Comparison of ENCODE assay signal across 33 cellular contexts in the genomic region with DNA sequence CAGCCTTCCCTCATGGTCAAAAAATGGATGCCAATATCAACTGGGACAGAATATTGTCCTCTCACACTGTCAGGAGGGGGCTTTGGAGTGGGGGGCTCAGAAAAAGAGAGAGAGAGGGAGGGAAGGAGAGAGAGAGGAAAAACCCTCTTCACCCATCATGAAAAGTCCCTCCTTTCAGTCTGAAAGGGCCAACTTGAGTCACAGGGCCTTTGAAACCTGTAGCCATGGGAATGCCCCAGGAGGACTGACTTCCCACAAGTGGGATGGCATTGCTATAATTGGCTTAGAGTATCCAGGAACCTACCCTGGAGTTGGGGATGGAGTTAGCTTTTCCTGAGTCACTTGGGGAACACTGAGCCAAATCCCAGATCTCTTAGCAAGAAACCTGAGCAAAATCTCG.
"Had no signal": no experiment of that assay in that cellular context is flagged by ENCODE, and none has a peak within 500 bp of the region (broad histone marks: within the 10 kb centered on the region; RNA-seq: fewer than 3 reads in every experiment).

No MANE protein-coding gene starts in this region.

- H3K27ac Mint-ChIP-seq: activated B cell treated with CpG ODN at 0.5 μM for 24 hours; activated CD4-positive, alpha-beta memory T cell treated with anti-CD3 and anti-CD28 coated beads, Interleukin-2, amount 10 ng/mL, durations not matched to agents 7 days and 5 days; activated CD8-positive, alpha-beta memory T cell treated with anti-CD3 and anti-CD28 coated beads, Interleukin-2, amount 10 ng/mL, durations not matched to agents 7 days and 5 days; activated naive CD4-positive, alpha-beta T cell treated with anti-CD3 and anti-CD28 coated beads, Interleukin-2, amount 10 ng/mL, durations not matched to agents 7 days and 5 days; activated naive CD8-positive, alpha-beta T cell; activated naive CD8-positive, alpha-beta T cell treated with anti-CD3 and anti-CD28 coated beads, Interleukin-2, amount 50 U/mL, for 24 hours; brain; T-cell; T-helper 17 cell had no signal

- H3K9me3 ChIP-seq: Peyer's patch had no signal

- H3K4me3 Mint-ChIP-seq: activated B cell treated with CpG ODN at 0.5 μM for 24 hours; activated CD4-positive, alpha-beta memory T cell treated with anti-CD3 and anti-CD28 coated beads, Interleukin-2, amount 10 ng/mL, durations not matched to agents 7 days and 5 days; activated CD8-positive, alpha-beta memory T cell treated with anti-CD3 and anti-CD28 coated beads, Interleukin-2, amount 10 ng/mL, durations not matched to agents 7 days and 5 days; activated naive CD4-positive, alpha-beta T cell treated with anti-CD3 and anti-CD28 coated beads, Interleukin-2, amount 10 ng/mL, durations not matched to agents 7 days and 5 days; activated naive CD8-positive, alpha-beta T cell; activated naive CD8-positive, alpha-beta T cell treated with anti-CD3 and anti-CD28 coated beads, Interleukin-2, amount 50 U/mL, for 24 hours; brain; T-cell; T-helper 17 cell had no signal

- H3K27me3 ChIP-seq: Peyer's patch had no signal

- ATAC-seq: activated CD8-positive, alpha-beta memory T cell treated with anti-CD3 and anti-CD28 coated beads, Interleukin-2, amount 10 ng/mL, durations not matched to agents 7 days and 5 days; activated naive CD8-positive, alpha-beta T cell treated with anti-CD3 and anti-CD28 coated beads, Interleukin-2, amount 50 U/mL, for 24 hours; PC-3; SK-N-SH treated with all-trans-retinoic acid at 6 μM for 48 hours; T-cell; T-helper 17 cell had no signal

- H3K4me1 ChIP-seq: Peyer's patch had no signal

- H3K36me3 ChIP-seq: Peyer's patch had no signal

- H3K4me3 ChIP-seq: Peyer's patch had no signal

- H3K4me1 Mint-ChIP-seq: activated B cell treated with CpG ODN at 0.5 μM for 24 hours; activated CD4-positive, alpha-beta memory T cell treated with anti-CD3 and anti-CD28 coated beads, Interleukin-2, amount 10 ng/mL, durations not matched to agents 7 days and 5 days; activated CD8-positive, alpha-beta memory T cell treated with anti-CD3 and anti-CD28 coated beads, Interleukin-2, amount 10 ng/mL, durations not matched to agents 7 days and 5 days; activated naive CD4-positive, alpha-beta T cell treated with anti-CD3 and anti-CD28 coated beads, Interleukin-2, amount 10 ng/mL, durations not matched to agents 7 days and 5 days; brain; T-cell; T-helper 17 cell had no signal

- DNase-seq: activated B cell treated with CpG ODN at 0.5 μM for 24 hours; activated CD4-positive, alpha-beta memory T cell treated with anti-CD3 and anti-CD28 coated beads, Interleukin-2, amount 10 ng/mL, durations not matched to agents 7 days and 5 days; activated CD4-positive, alpha-beta T cell treated with anti-CD3 and anti-CD28 coated beads for 48 hours; activated CD4-positive, CD25-positive, alpha-beta regulatory T cell treated with anti-CD3 and anti-CD28 coated beads, Interleukin-2, amount 50 U/mL, for 72 hours; activated CD8-positive, alpha-beta memory T cell treated with anti-CD3 and anti-CD28 coated beads for 24 hours; activated CD8-positive, alpha-beta memory T cell treated with anti-CD3 and anti-CD28 coated beads, Interleukin-2, amount 10 ng/mL, durations not matched to agents 7 days and 5 days; activated CD8-positive, alpha-beta memory T cell treated with anti-CD3 and anti-CD28 coated beads, Interleukin-2, amount 50 U/mL, for 48 hours; activated effector memory CD4-positive, alpha-beta T cell treated with Interleukin-2 at 50 U/mL for 16 hours; activated naive CD4-positive, alpha-beta T cell treated with anti-CD3 and anti-CD28 coated beads, Interleukin-2, amount 10 ng/mL, durations not matched to agents 7 days and 5 days; activated naive CD8-positive, alpha-beta T cell treated with anti-CD3 and anti-CD28 coated beads, Interleukin-2, amount 50 U/mL, for 24 hours; activated T-cell treated with anti-CD3 and anti-CD28 coated beads, Interleukin-2, amount 50 U/mL, for 48 hours; anterior cingulate cortex; central memory CD4-positive, alpha-beta T cell; NCI-H1092 treated with DMSO at 0.1 percent for 48 hours; NCI-H1417 treated with DMSO at 0.1 percent for 48 hours; NCI-H1694; NCI-H1930; NCI-H2081 treated with DMSO at 0.1 percent for 48 hours; NCI-H226; NCI-H446 treated with DMSO at 0.1 percent for 48 hours; NCI-H524; NCI-H69; NK-92 treated with Interleukin-12 subunit alpha and Interleukin-12 subunit beta, amount 100 ng/mL, for 24 hours; PC-3; Peyer's patch; RPMI8226; SHP77 treated with DMSO at 0.1 percent for 48 hours; T-cell; T-helper 17 cell had no signal

- H3K27ac ChIP-seq: Peyer's patch, VCaP had no signal

- H3K27me3 Mint-ChIP-seq: activated B cell treated with CpG ODN at 0.5 μM for 24 hours; activated CD8-positive, alpha-beta memory T cell treated with anti-CD3 and anti-CD28 coated beads, Interleukin-2, amount 10 ng/mL, durations not matched to agents 7 days and 5 days; activated naive CD4-positive, alpha-beta T cell treated with anti-CD3 and anti-CD28 coated beads, Interleukin-2, amount 10 ng/mL, durations not matched to agents 7 days and 5 days; activated naive CD8-positive, alpha-beta T cell; activated naive CD8-positive, alpha-beta T cell treated with anti-CD3 and anti-CD28 coated beads, Interleukin-2, amount 50 U/mL, for 24 hours; brain; T-cell; T-helper 17 cell had no signal
